In genomic region chr6:149012040-149012545, GRCh38 we compare ENCODE assay signal across 11 cellular contexts.
A peak's percentile ranks its signal among the peaks of the same experiment; 100 is the strongest.
DNase-seq lines count a peak whose midpoint lies in the region; ATAC-seq and TF ChIP-seq lines count a peak whose summit lies in the region.
"Had no signal": no experiment of that assay in that cellular context is flagged by ENCODE, and none has a peak within 500 bp of the region (broad histone marks: within the 10 kb centered on the region; RNA-seq: fewer than 3 reads in every experiment).

No MANE protein-coding gene starts in this region.

- ATAC-seq in Panc1 = 0 out of 2 replicates have a peak, but pooled peaks have one; percentile 21
- peak; percentile 80 for ATAC-seq in omental fat pad (ENCODE audit: low FRiP score)

- intact Hi-C loops in Panc1 (cut with micrococcal nuclease; ENCODE audit: unreplicated experiment) (no loop called here), Calu3 (cut with micrococcal nuclease; ENCODE audit: unreplicated experiment) (no loop called here)

- DNase-seq in Daoy (ENCODE audit: low read depth) (peak; percentile 98), Panc1 (ENCODE audit: low read depth, low spot score) (no peak), epithelial cell of prostate (ENCODE audit: low read depth, low spot score) (peak; percentile 80), omental fat pad (ENCODE audit: low spot score) (no peak), Calu3 (no peak), SW480 (ENCODE audit: low spot score) (no peak), NCI-H748 treated with DMSO at 0.1 percent for 48 hours (lab: John Stamatoyannopoulos, UW) (no peak), mucosa of gallbladder (ENCODE audit: low spot score) (no peak)
- DNase-seq: NCI-H1092 treated with DMSO at 0.1 percent for 48 hours, retina had no signal

- no peaks in the 10 kb centered on the region for H3K9me3 Mint-ChIP-seq in Calu3 (ENCODE audit: low read depth, unreplicated experiment)
- H3K9me3 Mint-ChIP-seq: central memory CD8-positive, alpha-beta T cell had no signal

- POLR2A ChIA-PET in Panc1 (lab: Charles Lee) = no interaction called here

- in situ Hi-C loops in Panc1 (cut with HindIII; ENCODE audit: low pct_unique_long_range_greater_than_20kb, low sequenced_read_pairs) = no loop called here

- CTCF ChIA-PET in Panc1 (lab: Charles Lee) = no interaction called here
- CTCF ChIA-PET in Calu3 (lab: Charles Lee) = interaction anchor here (0.7 kb wide), 1 partner anchor 22 kb away, joined by 6 read pairs; no protein-coding TSS in a partner anchor

- H3K4me3 Mint-ChIP-seq in Calu3 (ENCODE audit: low read depth, unreplicated experiment) = no peak overlapping the region
- H3K4me3 Mint-ChIP-seq: central memory CD8-positive, alpha-beta T cell had no signal

- no TSS peak for BruUV-seq in Panc1 (replicated peaks; lab: Mats Ljungman, UMichigan)
- BruUV-seq in Calu3 (replicated peaks; lab: Mats Ljungman, UMichigan) = no TSS peak

- H3K27ac Mint-ChIP-seq in Calu3 (ENCODE audit: unreplicated experiment) = no peak overlapping the region

- peaks cover 3% of the 10 kb centered on the region; the same call in 1 of the 2 replicates for H3K4me1 ChIP-seq in Panc1 (ENCODE audit: control insufficient read depth, insufficient read depth, low read length)

- H3K27me3 ChIP-seq in Panc1 (ENCODE audit: control insufficient read depth, insufficient read depth, low read length) = no peaks in the 10 kb centered on the region

- TF ChIP-seq CTCF in Panc1 (IDR thresholded peaks at IDR 0.05) (no peak), omental fat pad (IDR thresholded peaks at IDR 0.05) (no peak), Calu3 (IDR thresholded peaks at IDR 0.05; ENCODE audit: unreplicated experiment) (no peak)

- no peaks in the 10 kb centered on the region for H3K4me1 Mint-ChIP-seq in Calu3 (ENCODE audit: low read depth, unreplicated experiment)

- H3K36me3 ChIP-seq in Panc1 (ENCODE audit: control insufficient read depth, insufficient read depth, low read length) = no peaks in the 10 kb centered on the region

- no peak overlapping the region for H3K4me3 ChIP-seq in Panc1 (ENCODE audit: low read depth in 2 of 2, low read length in 2 of 2)

- H3K36me3 Mint-ChIP-seq in Calu3 (ENCODE audit: insufficient read depth, unreplicated experiment) = no peaks in the 10 kb centered on the region

- H3K9me3 ChIP-seq in Panc1 (ENCODE audit: control insufficient read depth, insufficient read depth, low read depth, low read length) = no peaks in the 10 kb centered on the region

- H3K27me3 Mint-ChIP-seq in Calu3 (ENCODE audit: unreplicated experiment) = no peaks in the 10 kb centered on the region
- H3K27me3 Mint-ChIP-seq: central memory CD8-positive, alpha-beta T cell had no signal

- H3K27ac ChIP-seq in Panc1 (ENCODE audit: low read length) (no peak overlapping the region), epithelial cell of prostate (peak overlapping the region; percentile 18)

Comparison
In these comparisons a context has a peak if more than half of its experiments do, and no peak if none do; other contexts are left out.
1. DNase-seq: peak in Daoy (single experiment) and epithelial cell of prostate (single experiment); none in Panc1 (single experiment), omental fat pad (single experiment), Calu3 (single experiment), SW480 (single experiment), NCI-H748 treated with DMSO at 0.1 percent for 48 hours (single experiment) and mucosa of gallbladder (single experiment).